1 cellular context compared by ENCODE assay signal in genomic region chr6:168926306-168926705, GRCh38.
TF ChIP-seq lines count a peak whose summit lies in the region.

No MANE protein-coding gene starts in this region.

TF ChIP-seq in GM23338, 12 proteins besides CTCF, POLR2A, EP300 and RAD21 (continued from another document):
- TF ChIP-seq ZNF462 (CRISPR knock-in tag; IDR thresholded peaks at IDR 0.05), result no peak
TF ChIP-seq in GM23338: peak in this region for 0.
